Comparison of ENCODE assay signal across 8 cellular contexts in the genomic region with DNA sequence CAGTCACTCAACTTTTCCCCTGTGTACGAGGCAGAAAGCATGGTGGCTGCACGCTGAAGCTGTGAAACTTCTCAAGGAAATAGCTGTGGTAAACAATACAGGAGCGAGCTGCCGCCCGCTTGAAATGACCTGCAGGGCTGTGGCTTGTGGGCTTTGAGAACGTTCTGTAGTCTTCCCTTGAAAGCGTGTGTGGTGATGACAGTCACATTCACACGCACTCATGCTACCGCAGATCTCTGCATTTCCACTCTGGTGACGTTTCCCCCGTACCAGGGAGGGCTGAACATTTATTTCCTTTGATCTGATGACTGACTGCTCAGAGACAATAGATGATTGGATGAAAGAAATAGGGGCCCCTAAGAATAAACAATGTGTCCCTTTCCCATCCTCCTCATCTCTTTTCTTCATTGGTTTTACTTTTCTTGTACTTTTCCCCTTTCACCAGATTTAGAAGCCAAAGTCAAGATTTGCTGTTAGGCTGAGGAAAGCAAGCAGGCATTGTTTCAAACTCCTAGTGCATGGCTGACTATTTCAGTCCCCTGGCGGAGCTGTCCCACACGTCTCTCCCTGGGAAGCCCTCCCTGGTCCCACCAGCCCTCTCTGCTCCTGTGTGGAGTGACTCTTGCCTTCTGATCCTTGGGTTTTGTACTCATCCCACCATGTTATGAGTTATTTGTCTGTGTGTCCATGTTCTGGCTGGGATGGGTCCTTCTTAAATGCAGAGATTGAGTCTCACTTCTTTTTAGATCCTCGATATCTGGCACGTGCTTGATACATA. TPM values are rescaled to one million over a fixed set of nuclear protein-coding genes. Genes with fewer than 3 reads are reported as not detected.
DNase-seq lines count a peak whose midpoint lies in the region; ATAC-seq and TF ChIP-seq lines count a peak whose summit lies in the region.

No MANE protein-coding gene starts in this region.

- no peaks in the 10 kb centered on the region for H3K27me3 ChIP-seq in BE2C

- TF ChIP-seq CTCF in fibroblast of pulmonary artery (IDR thresholded peaks at IDR 0.05; ENCODE audit: low read length, missing control alignments) (no peak), BE2C (IDR thresholded peaks at IDR 0.05; ENCODE audit: low read depth, low read length) (no peak)

- H3K4me1 ChIP-seq in BE2C: peaks cover 24% of the 10 kb centered on the region

- peak; percentile 76 to 87 for DNase-seq in activated CD8-positive, alpha-beta memory T cell treated with anti-CD3 and anti-CD28 coated beads for 4 hours (ENCODE audit: low read depth in 2 of 2)
- DNase-seq in fibroblast of pulmonary artery (ENCODE audit: low read depth): peak; percentile 72
- DNase-seq in stimulated activated CD4-positive, alpha-beta T cell treated with anti-CD3 and anti-CD28 coated beads, Interleukin-15, amount 100 ng/mL, for 1 hour (ENCODE audit: low read depth in 1 of 2, low spot score in 1 of 2): peak; percentile 54 to 70
- DNase-seq in BE2C: no peak
- DNase-seq in cerebellar nuclear complex (lab: John Stamatoyannopoulos, UW): no peak
- no peak for DNase-seq in NCI-H2171 treated with DMSO at 0.1 percent for 48 hours (lab: John Stamatoyannopoulos, UW)

- ATAC-seq in GM19025 (IDR thresholded peaks at IDR 0.05; ENCODE audit: low read depth, unreplicated experiment) (peak; percentile 53), HG03442 (IDR thresholded peaks at IDR 0.05; ENCODE audit: unreplicated experiment) (peak; percentile 66)

- no peaks in the 10 kb centered on the region for H3K36me3 ChIP-seq in BE2C

- no peaks in the 10 kb centered on the region for H3K9me3 ChIP-seq in BE2C

- no peak overlapping the region for H3K4me3 ChIP-seq in fibroblast of pulmonary artery (replicated peaks; ENCODE audit: low read depth, low read length)
- no peak overlapping the region for H3K4me3 ChIP-seq in BE2C (ENCODE audit: low read depth, low read length)

RNA-seq across cellular contexts. Expression of a gene that starts 3.9 kb away (rescaled TPM):
- 0.39 TPM for polyA plus RNA-seq in BE2C (2012; ENCODE audit: insufficient read depth, insufficient read length, low read depth)

RNA-seq across cellular contexts. Expression of a gene that starts 9.2 kb away (rescaled TPM):
- polyA plus RNA-seq in BE2C (2012; ENCODE audit: insufficient read depth, insufficient read length, low read depth): 122 TPM

Comparison
In these comparisons a context has a peak if more than half of its experiments do, and no peak if none do; other contexts are left out.
1. DNase-seq: peak in activated CD8-positive, alpha-beta memory T cell treated with anti-CD3 and anti-CD28 coated beads for 4 hours (2 of 2), fibroblast of pulmonary artery (single experiment) and stimulated activated CD4-positive, alpha-beta T cell treated with anti-CD3 and anti-CD28 coated beads, Interleukin-15, amount 100 ng/mL, for 1 hour (2 of 2); none in BE2C (single experiment), cerebellar nuclear complex (0 of 2) and NCI-H2171 treated with DMSO at 0.1 percent for 48 hours (single experiment).